ENCODE assay signal across 8 cellular contexts in the genomic region with DNA sequence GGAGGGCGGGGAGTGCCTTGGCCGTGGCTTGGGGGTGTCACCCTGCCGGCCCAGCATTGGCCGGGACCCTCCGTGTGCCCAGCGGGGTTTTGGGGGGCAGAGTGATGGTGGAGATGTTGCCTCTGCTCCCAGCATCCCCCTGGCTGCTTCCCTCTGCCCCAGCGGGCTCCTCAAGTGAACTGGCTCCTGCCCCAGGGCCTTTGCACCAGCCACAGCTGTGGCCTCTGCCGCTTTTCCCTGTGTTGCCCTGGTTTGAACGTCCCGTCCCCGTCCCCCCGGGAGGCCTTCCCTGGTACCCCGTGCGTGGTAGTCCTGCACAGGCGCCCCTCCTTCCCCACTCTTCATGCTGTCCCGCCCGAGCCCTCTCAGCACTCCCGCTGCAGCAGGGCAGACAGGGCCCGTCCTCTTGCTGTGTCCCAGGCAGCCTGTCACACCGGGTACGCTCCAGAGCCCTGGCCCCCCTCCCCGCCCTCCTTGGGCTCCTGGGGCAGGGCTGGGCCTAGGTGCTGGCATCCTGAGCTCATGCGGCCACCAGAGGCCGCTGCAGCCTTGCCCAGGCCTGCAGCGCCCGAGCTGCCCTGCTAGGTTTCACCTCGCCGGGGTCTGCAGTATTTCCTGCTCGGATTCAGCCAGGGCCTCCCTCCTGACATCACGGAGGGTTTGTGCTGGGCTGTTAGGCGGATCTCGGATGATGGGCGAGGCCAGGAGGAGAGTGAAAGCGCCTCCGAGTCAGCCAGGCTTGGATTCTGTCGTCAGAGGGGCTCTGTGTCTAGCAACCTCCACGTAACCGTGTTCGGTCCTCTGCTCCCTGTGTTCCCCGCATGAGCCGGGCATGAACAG. TPM values are rescaled to one million over a fixed set of nuclear protein-coding genes. Genes with fewer than 3 reads are reported as not detected.
DNase-seq lines count a peak whose midpoint lies in the region; ATAC-seq and TF ChIP-seq lines count a peak whose summit lies in the region.

No MANE protein-coding gene starts in this region.

- no peaks in the 10 kb centered on the region for H3K9me3 ChIP-seq in lower lobe of right lung

- peak; percentile 51 for DNase-seq in SIG-M5 treated with dmso at 0.1 percent for 504 hours (lab: John Stamatoyannopoulos, UW; ENCODE audit: unreplicated experiment)
- DNase-seq in SIG-M5 (lab: John Stamatoyannopoulos, UW): no peak
- peak; percentile 93 for DNase-seq in NCI-H345 (lab: John Stamatoyannopoulos, UW)
- DNase-seq in activated CD4-positive, alpha-beta T cell treated with anti-CD3 and anti-CD28 coated beads for 4 hours: peak; percentile 61 to 67
- peak; percentile 16 for DNase-seq in dedifferentiated amniotic fluid mesenchymal stem cell (ENCODE audit: extremely low spot score)
- peak; percentile 74 for DNase-seq in lower lobe of right lung
- peak; percentile 10 to 53 (median 45) for DNase-seq in stimulated activated CD4-positive, alpha-beta T cell treated with anti-CD3 and anti-CD28 coated beads, TNF-alpha, amount 100 ng/mL, for 1 hour (ENCODE audit: low read depth in 3 of 3, low spot score in 1 of 3)

- intact Hi-C loops in lower lobe of right lung (cut with DNase I): no loop called here

- peak; percentile 91 for TF ChIP-seq CTCF in lower lobe of right lung (IDR thresholded peaks at IDR 0.05)

- peaks cover 7% of the 10 kb centered on the region for H3K4me1 ChIP-seq in lower lobe of right lung

- ATAC-seq in HG03097 (IDR thresholded peaks at IDR 0.05; ENCODE audit: low FRiP score, unreplicated experiment) (peak; percentile 50), lower lobe of right lung (peak; percentile 90)

- H3K36me3 ChIP-seq in lower lobe of right lung: peaks cover 18% of the 10 kb centered on the region

- peak overlapping the region; percentile 33 for H3K4me3 ChIP-seq in lower lobe of right lung

- H3K27ac ChIP-seq in lower lobe of right lung: no peak overlapping the region

- H3K27me3 ChIP-seq in lower lobe of right lung (ENCODE audit: low read depth): no peaks in the 10 kb centered on the region

RNA-seq across cellular contexts. Expression of a gene that starts 9.5 kb away (rescaled TPM):
- 15.8 TPM for total RNA-seq in lower lobe of right lung

RNA-seq across cellular contexts. Expression of a gene that starts 9.6 kb away (rescaled TPM):
- total RNA-seq in lower lobe of right lung: 11.9 TPM
